ENCODE assay signal across 8 cellular contexts in the genomic region with DNA sequence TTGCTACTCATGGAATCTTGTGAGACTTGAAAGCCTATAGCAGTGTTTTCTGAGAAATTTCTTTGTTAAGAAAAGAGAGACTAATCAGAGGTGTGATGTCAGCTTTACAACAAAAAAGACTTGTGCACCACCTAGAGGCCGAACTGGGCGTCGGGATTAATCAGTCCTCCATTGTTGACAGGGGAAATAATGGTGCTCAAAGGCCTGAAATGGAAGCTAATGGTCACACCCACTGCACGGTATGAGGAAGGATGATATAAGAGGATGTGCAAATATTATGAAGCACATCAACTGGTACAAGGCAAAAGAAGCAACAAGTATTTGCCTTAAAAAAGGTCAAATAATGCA.
DNase-seq lines count a peak whose midpoint lies in the region; ATAC-seq lines count a peak whose summit lies in the region.

No MANE protein-coding gene starts in this region.

- ATAC-seq in GM21423 (IDR thresholded peaks at IDR 0.05; ENCODE audit: unreplicated experiment) (peak; percentile 91), HG03558 (IDR thresholded peaks at IDR 0.05; ENCODE audit: extremely low read depth, unreplicated experiment) (peak; percentile 88)

- peak; percentile 15 for DNase-seq in NCI-H2107 treated with DMSO at 0.1 percent for 48 hours (lab: John Stamatoyannopoulos, UW; ENCODE audit: unreplicated experiment)
- no peak for DNase-seq in NCI-H2107 (lab: John Stamatoyannopoulos, UW)
- peak; percentile 50 for DNase-seq in NCI-H524 treated with DMSO at 0.1 percent for 48 hours (lab: John Stamatoyannopoulos, UW)
- peak in 32 of 58 donors; percentile 0 to 52 (median 4) for DNase-seq in anterior cingulate cortex (lab: John Stamatoyannopoulos, UW)
- DNase-seq in hypothalamus (lab: John Stamatoyannopoulos, UW), result peak in 34 of 51 donors; percentile 0 to 69 (median 13)
- DNase-seq in stimulated activated CD4-positive, alpha-beta T cell treated with anti-CD3 and anti-CD28 coated beads, Interleukin-4, amount 100 ng/mL, for 48 hours (ENCODE audit: low read depth in 2 of 2), result peak; percentile 5 to 8
